In the genomic region with DNA sequence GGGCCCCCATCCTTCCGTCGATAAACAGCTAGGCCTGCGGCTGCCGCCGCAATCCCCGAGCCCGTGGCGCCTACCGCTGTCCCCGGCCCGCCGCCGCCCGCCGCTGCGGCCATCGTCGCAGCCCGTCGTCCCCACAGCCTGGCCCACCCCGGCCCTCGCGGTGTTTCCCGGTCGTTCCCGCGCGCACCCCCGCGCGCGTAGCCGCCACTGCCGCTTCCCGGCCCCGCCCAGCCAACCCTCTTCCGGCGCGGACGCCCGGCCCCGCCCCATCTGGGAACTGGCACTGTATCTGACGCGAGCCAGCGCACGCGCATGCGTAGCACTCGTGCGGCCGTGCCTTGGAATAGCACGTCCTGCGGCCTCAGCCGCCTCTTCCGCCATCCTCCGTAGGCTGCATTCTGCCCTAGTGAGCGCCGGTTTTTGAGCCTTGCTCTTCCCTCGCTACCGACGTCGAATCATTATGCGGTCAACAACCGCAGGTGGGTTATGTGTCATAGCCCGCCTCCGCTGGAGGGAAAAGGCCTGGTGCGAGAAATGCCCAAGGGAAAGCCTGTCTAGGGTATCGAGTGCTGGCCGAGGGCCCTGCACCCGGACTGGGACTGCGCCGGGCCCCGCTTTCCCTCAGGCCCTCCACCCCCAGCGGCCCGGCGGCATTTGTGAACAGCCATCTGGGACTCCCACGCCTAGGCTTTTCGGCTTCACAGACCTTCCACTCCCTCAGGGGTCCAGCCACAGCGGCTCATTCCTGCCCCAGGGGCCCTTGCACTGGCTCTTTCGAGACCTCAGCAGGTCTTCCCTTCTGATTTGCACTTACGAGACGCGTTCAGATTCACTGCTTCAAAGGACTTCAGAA, we compare ENCODE assay signal across 1 cellular context.
TF ChIP-seq lines count a peak whose summit lies in the region.

Gene SMARCC1 (minus strand): TSS at position 209 of the 853 bp plus-strand sequence. CDS start 96 bp downstream, at position 113.

TF ChIP-seq in HepG2, 621 proteins besides CTCF, POLR2A, EP300 and RAD21 (continued from another document and continues in another):
- peak; percentile 44; the same call in 1 of the 2 replicates for TF ChIP-seq ZNF546 (CRISPR knock-in tag; conservative IDR thresholded peaks at IDR 0.05)
- peak; percentile 94 for TF ChIP-seq TAF1 (CRISPR knock-in tag; IDR thresholded peaks at IDR 0.05)
- TF ChIP-seq ZNF616 (CRISPR knock-in tag; IDR thresholded peaks at IDR 0.05; ENCODE audit: low read depth) = peak; percentile 78; the same call in 1 of the 2 replicates
- peak; percentile 88; the same call in 1 of the 2 replicates for TF ChIP-seq ZNF232 (CRISPR knock-in tag; IDR thresholded peaks at IDR 0.05; ENCODE audit: borderline replicate concordance)
- TF ChIP-seq EED (CRISPR knock-in tag; IDR thresholded peaks at IDR 0.05) = peak; percentile 84; the same call in 1 of the 2 replicates
- 0 out of 2 replicates have a peak, but pooled peaks have one; percentile 44 for TF ChIP-seq ZMYM3 (CRISPR knock-in tag; IDR thresholded peaks at IDR 0.05)
- no peak for TF ChIP-seq ZFYVE20 (CRISPR knock-in tag; IDR thresholded peaks at IDR 0.05; ENCODE audit: borderline replicate concordance, low read depth)
- TF ChIP-seq, protein P1, sequence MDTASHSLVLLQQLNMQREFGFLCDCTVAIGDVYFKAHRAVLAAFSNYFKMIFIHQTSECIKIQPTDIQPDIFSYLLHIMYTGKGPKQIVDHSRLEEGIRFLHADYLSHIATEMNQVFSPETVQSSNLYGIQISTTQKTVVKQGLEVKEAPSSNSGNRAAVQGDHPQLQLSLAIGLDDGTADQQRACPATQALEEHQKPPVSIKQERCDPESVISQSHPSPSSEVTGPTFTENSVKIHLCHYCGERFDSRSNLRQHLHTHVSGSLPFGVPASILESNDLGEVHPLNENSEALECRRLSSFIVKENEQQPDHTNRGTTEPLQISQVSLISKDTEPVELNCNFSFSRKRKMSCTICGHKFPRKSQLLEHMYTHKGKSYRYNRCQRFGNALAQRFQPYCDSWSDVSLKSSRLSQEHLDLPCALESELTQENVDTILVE (CRISPR knock-in tag; IDR thresholded peaks at IDR 0.05) = no peak; the same call in 1 of the 2 replicates
- peak; percentile 88 for TF ChIP-seq ZBTB2 (CRISPR knock-in tag; IDR thresholded peaks at IDR 0.05; ENCODE audit: low read depth)
- TF ChIP-seq, protein P2, sequence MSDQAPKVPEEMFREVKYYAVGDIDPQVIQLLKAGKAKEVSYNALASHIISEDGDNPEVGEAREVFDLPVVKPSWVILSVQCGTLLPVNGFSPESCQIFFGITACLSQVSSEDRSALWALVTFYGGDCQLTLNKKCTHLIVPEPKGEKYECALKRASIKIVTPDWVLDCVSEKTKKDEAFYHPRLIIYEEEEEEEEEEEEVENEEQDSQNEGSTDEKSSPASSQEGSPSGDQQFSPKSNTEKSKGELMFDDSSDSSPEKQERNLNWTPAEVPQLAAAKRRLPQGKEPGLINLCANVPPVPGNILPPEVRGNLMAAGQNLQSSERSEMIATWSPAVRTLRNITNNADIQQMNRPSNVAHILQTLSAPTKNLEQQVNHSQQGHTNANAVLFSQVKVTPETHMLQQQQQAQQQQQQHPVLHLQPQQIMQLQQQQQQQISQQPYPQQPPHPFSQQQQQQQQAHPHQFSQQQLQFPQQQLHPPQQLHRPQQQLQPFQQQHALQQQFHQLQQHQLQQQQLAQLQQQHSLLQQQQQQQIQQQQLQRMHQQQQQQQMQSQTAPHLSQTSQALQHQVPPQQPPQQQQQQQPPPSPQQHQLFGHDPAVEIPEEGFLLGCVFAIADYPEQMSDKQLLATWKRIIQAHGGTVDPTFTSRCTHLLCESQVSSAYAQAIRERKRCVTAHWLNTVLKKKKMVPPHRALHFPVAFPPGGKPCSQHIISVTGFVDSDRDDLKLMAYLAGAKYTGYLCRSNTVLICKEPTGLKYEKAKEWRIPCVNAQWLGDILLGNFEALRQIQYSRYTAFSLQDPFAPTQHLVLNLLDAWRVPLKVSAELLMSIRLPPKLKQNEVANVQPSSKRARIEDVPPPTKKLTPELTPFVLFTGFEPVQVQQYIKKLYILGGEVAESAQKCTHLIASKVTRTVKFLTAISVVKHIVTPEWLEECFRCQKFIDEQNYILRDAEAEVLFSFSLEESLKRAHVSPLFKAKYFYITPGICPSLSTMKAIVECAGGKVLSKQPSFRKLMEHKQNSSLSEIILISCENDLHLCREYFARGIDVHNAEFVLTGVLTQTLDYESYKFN (CRISPR knock-in tag; conservative IDR thresholded peaks at IDR 0.05) = 0 out of 2 replicates have a peak, but pooled peaks have one; percentile 43
- TF ChIP-seq, protein P3, sequence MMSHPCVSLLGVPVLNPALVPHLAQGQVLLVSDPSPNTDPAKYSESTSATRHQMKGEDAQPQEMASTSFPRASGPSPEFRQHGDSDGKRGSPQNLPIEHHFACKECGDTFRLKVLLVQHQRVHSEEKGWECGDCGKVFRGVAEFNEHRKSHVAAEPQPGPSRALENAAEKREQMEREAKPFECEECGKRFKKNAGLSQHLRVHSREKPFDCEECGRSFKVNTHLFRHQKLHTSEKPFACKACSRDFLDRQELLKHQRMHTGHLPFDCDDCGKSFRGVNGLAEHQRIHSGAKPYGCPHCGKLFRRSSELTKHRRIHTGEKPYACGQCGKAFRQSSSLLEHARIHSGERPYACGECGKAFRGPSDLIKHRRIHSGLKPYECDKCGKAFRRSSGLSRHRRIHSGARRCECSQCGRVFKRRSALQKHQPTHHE (CRISPR knock-in tag; IDR thresholded peaks at IDR 0.05; ENCODE audit: borderline replicate concordance) = no peak; the same call in 1 of the 2 replicates
- peak; percentile 19; the same call in 1 of the 2 replicates for TF ChIP-seq DNMT1 (CRISPR knock-in tag; IDR thresholded peaks at IDR 0.05)
- no peak for TF ChIP-seq STAG1 (CRISPR knock-in tag; IDR thresholded peaks at IDR 0.05)
- no peak for TF ChIP-seq SP1 (IDR thresholded peaks at IDR 0.05)
- peak; percentile 84 for TF ChIP-seq SP1 (CRISPR knock-in tag; IDR thresholded peaks at IDR 0.05)
- TF ChIP-seq ZNF543 (CRISPR knock-in tag; IDR thresholded peaks at IDR 0.05) = peak; percentile 23; the same call in 1 of the 2 replicates
- TF ChIP-seq MED13 (CRISPR knock-in tag; IDR thresholded peaks at IDR 0.05) = peak; percentile 30; the same call in 1 of the 2 replicates
- TF ChIP-seq SOX13 (IDR thresholded peaks at IDR 0.05) = no peak
- TF ChIP-seq SOX13 (CRISPR knock-in tag; conservative IDR thresholded peaks at IDR 0.05 in 1 of 2, IDR thresholded peaks at IDR 0.05 in 1 of 2) = 0 out of 4 replicates have a peak, but pooled peaks of 1 of the 2 experiments have one; percentile 42
- TF ChIP-seq SP140L (CRISPR knock-in tag; IDR thresholded peaks at IDR 0.05; ENCODE audit: borderline replicate concordance) = no peak
- no peak for TF ChIP-seq NR2F1 (CRISPR knock-in tag; IDR thresholded peaks at IDR 0.05)
- peak; percentile 53; the same call in 1 of the 2 replicates for TF ChIP-seq MEF2D (CRISPR knock-in tag; IDR thresholded peaks at IDR 0.05)
- TF ChIP-seq ZFY (CRISPR knock-in tag; IDR thresholded peaks at IDR 0.05) = peak; percentile 95
- peak; percentile 85 for TF ChIP-seq ZNF605 (CRISPR knock-in tag; IDR thresholded peaks at IDR 0.05)
- TF ChIP-seq ARID2 (CRISPR knock-in tag; IDR thresholded peaks at IDR 0.05; ENCODE audit: borderline replicate concordance) = peak; percentile 90
- peak; percentile 48; the same call in 1 of the 2 replicates for TF ChIP-seq HDAC2 (CRISPR knock-in tag; IDR thresholded peaks at IDR 0.05)
- TF ChIP-seq ZNF136 (CRISPR knock-in tag; IDR thresholded peaks at IDR 0.05; ENCODE audit: low read depth) = 0 out of 2 replicates have a peak, but pooled peaks have one; percentile 63
- TF ChIP-seq, protein P4, sequence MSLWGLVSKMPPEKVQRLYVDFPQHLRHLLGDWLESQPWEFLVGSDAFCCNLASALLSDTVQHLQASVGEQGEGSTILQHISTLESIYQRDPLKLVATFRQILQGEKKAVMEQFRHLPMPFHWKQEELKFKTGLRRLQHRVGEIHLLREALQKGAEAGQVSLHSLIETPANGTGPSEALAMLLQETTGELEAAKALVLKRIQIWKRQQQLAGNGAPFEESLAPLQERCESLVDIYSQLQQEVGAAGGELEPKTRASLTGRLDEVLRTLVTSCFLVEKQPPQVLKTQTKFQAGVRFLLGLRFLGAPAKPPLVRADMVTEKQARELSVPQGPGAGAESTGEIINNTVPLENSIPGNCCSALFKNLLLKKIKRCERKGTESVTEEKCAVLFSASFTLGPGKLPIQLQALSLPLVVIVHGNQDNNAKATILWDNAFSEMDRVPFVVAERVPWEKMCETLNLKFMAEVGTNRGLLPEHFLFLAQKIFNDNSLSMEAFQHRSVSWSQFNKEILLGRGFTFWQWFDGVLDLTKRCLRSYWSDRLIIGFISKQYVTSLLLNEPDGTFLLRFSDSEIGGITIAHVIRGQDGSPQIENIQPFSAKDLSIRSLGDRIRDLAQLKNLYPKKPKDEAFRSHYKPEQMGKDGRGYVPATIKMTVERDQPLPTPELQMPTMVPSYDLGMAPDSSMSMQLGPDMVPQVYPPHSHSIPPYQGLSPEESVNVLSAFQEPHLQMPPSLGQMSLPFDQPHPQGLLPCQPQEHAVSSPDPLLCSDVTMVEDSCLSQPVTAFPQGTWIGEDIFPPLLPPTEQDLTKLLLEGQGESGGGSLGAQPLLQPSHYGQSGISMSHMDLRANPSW (CRISPR knock-in tag; IDR thresholded peaks at IDR 0.05; ENCODE audit: borderline replicate concordance) = peak; percentile 56; the same call in 1 of the 2 replicates
- peak; percentile 92 for TF ChIP-seq MAF1 (CRISPR knock-in tag; IDR thresholded peaks at IDR 0.05; ENCODE audit: borderline replicate concordance)
- peak; percentile 67; the same call in 1 of the 2 replicates for TF ChIP-seq KLF11 (CRISPR knock-in tag; IDR thresholded peaks at IDR 0.05)
- TF ChIP-seq CHCHD3 (CRISPR knock-in tag; IDR thresholded peaks at IDR 0.05) = no peak
- TF ChIP-seq, protein P5, sequence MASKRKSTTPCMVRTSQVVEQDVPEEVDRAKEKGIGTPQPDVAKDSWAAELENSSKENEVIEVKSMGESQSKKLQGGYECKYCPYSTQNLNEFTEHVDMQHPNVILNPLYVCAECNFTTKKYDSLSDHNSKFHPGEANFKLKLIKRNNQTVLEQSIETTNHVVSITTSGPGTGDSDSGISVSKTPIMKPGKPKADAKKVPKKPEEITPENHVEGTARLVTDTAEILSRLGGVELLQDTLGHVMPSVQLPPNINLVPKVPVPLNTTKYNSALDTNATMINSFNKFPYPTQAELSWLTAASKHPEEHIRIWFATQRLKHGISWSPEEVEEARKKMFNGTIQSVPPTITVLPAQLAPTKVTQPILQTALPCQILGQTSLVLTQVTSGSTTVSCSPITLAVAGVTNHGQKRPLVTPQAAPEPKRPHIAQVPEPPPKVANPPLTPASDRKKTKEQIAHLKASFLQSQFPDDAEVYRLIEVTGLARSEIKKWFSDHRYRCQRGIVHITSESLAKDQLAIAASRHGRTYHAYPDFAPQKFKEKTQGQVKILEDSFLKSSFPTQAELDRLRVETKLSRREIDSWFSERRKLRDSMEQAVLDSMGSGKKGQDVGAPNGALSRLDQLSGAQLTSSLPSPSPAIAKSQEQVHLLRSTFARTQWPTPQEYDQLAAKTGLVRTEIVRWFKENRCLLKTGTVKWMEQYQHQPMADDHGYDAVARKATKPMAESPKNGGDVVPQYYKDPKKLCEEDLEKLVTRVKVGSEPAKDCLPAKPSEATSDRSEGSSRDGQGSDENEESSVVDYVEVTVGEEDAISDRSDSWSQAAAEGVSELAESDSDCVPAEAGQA (IDR thresholded peaks at IDR 0.05; ENCODE audit: low read depth) = peak; percentile 51; the same call in 1 of the 2 replicates
- TF ChIP-seq, protein P5 (CRISPR knock-in tag; IDR thresholded peaks at IDR 0.05; ENCODE audit: borderline replicate concordance) = peak; percentile 24; the same call in 1 of the 2 replicates
- TF ChIP-seq ZNF740 (CRISPR knock-in tag; IDR thresholded peaks at IDR 0.05) = peak; percentile 62; the same call in 1 of the 2 replicates
- TF ChIP-seq KDM2A (CRISPR knock-in tag; IDR thresholded peaks at IDR 0.05; ENCODE audit: borderline replicate concordance, low read depth) = peak; percentile 83
- peak; percentile 65; the same call in 1 of the 2 replicates for TF ChIP-seq ZBTB7B (CRISPR knock-in tag; IDR thresholded peaks at IDR 0.05)
- peak; percentile 75; the same call in 1 of the 2 replicates for TF ChIP-seq ZNF816 (CRISPR knock-in tag; IDR thresholded peaks at IDR 0.05; ENCODE audit: borderline replicate concordance)
- TF ChIP-seq, protein P6, sequence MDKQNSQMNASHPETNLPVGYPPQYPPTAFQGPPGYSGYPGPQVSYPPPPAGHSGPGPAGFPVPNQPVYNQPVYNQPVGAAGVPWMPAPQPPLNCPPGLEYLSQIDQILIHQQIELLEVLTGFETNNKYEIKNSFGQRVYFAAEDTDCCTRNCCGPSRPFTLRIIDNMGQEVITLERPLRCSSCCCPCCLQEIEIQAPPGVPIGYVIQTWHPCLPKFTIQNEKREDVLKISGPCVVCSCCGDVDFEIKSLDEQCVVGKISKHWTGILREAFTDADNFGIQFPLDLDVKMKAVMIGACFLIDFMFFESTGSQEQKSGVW (CRISPR knock-in tag; IDR thresholded peaks at IDR 0.05; ENCODE audit: borderline replicate concordance) = 0 out of 2 replicates have a peak, but pooled peaks have one; percentile 81
- no peak; the same call in 1 of the 2 replicates for TF ChIP-seq ZNF790 (CRISPR knock-in tag; IDR thresholded peaks at IDR 0.05; ENCODE audit: borderline replicate concordance)
- TF ChIP-seq RFX5 (IDR thresholded peaks at IDR 0.05; ENCODE audit: low read depth, low read length) = no peak
